36 cellular contexts compared by ENCODE assay signal in genomic region chr20:56211051-56211450, GRCh38. TPM values are rescaled to one million over a fixed set of nuclear protein-coding genes. Genes with fewer than 3 reads are reported as not detected.
"Had no signal": no experiment of that assay in that cellular context is flagged by ENCODE, and none has a peak within 500 bp of the region (broad histone marks: within the 10 kb centered on the region; RNA-seq: fewer than 3 reads in every experiment).

No MANE protein-coding gene starts in this region.

- H3K27me3 Mint-ChIP-seq: activated CD4-positive, alpha-beta T cell treated with anti-CD3 and anti-CD28 coated beads, Interleukin-2, amount 10 ng/mL, durations not matched to agents 7 days and 5 days; dendritic cell treated with granulocyte-macrophage colony-stimulating factor and Interleukin-4, amounts not matched to agents 40 ng/mL and 50 ng/mL, for 4 days had no signal

- DNase-seq: activated CD4-positive, alpha-beta T cell treated with anti-CD3 and anti-CD28 coated beads for 1 hour; activated CD4-positive, alpha-beta T cell treated with anti-CD3 and anti-CD28 coated beads for 4 hours; activated CD4-positive, alpha-beta T cell treated with anti-CD3 and anti-CD28 coated beads, Interleukin-2, amount 10 ng/mL, durations not matched to agents 7 days and 5 days; activated CD4-positive, alpha-beta T cell treated with anti-CD3 and anti-CD28 coated beads, Interleukin-2, amount 50 U/mL, for 48 hours; activated CD8-positive, alpha-beta memory T cell treated with anti-CD3 and anti-CD28 coated beads for 24 hours; activated CD8-positive, alpha-beta T cell treated with anti-CD3 and anti-CD28 coated beads for 36 hours; activated effector memory CD4-positive, alpha-beta T cell treated with Interleukin-2 at 50 U/mL for 16 hours; activated gamma-delta T cell treated with Interleukin-2 at 50 U/mL for 16 hours; activated naive CD4-positive, alpha-beta T cell treated with anti-CD3 and anti-CD28 coated beads, Interleukin-2, amount 50 U/mL, for 16 hours; activated naive CD4-positive, alpha-beta T cell treated with Interleukin-2 at 50 U/mL for 16 hours; activated T-cell treated with anti-CD3 and anti-CD28 coated beads, Interleukin-2, amount 50 U/mL, for 4 hours; amniotic stem cell; anterior cingulate cortex; brain microvascular endothelial cell; effector CD4-positive, alpha-beta T cell; effector memory CD8-positive, alpha-beta T cell; erythroblast; foreskin keratinocyte; gastrocnemius medialis; glutamatergic neuron; heart left ventricle; T-helper 2 cell had no signal

- H3K4me3 ChIP-seq: coronary artery, esophagus muscularis mucosa, gastrocnemius medialis, heart left ventricle had no signal

- H3K36me3 Mint-ChIP-seq: activated naive CD8-positive, alpha-beta T cell had no signal

- FAIRE-seq: astrocyte, bronchial epithelial cell, TTC549 had no signal

- H3K27me3 ChIP-seq: brain microvascular endothelial cell, foreskin keratinocyte, gastrocnemius medialis had no signal

- H3K9me3 ChIP-seq: esophagus muscularis mucosa, gastrocnemius medialis, heart left ventricle had no signal

- H3K36me3 ChIP-seq: brain microvascular endothelial cell, esophagus muscularis mucosa, gastrocnemius medialis, heart left ventricle had no signal

- H3K27ac Mint-ChIP-seq: activated CD4-positive, alpha-beta T cell treated with anti-CD3 and anti-CD28 coated beads, Interleukin-2, amount 10 ng/mL, durations not matched to agents 7 days and 5 days; activated CD8-positive, alpha-beta T cell treated with anti-CD3 and anti-CD28 coated beads for 36 hours; activated naive CD8-positive, alpha-beta T cell; activated T-helper 17 cell treated with anti-CD3 and anti-CD28 coated beads, Interleukin-2, amount 50 U/mL, for 72 hours; dendritic cell treated with granulocyte-macrophage colony-stimulating factor and Interleukin-4, amounts not matched to agents 40 ng/mL and 50 ng/mL, for 4 days; effector memory CD8-positive, alpha-beta T cell; WTC11 had no signal

- H3K9me3 Mint-ChIP-seq: activated CD4-positive, alpha-beta T cell treated with anti-CD3 and anti-CD28 coated beads, Interleukin-2, amount 10 ng/mL, durations not matched to agents 7 days and 5 days; activated CD8-positive, alpha-beta T cell treated with anti-CD3 and anti-CD28 coated beads for 36 hours; activated T-cell treated with anti-CD3 and anti-CD28 coated beads, Interleukin-2, amount 50 U/mL, for 4 hours; activated T-helper 17 cell treated with anti-CD3 and anti-CD28 coated beads, Interleukin-2, amount 50 U/mL, for 72 hours; central memory CD8-positive, alpha-beta T cell; dendritic cell treated with granulocyte-macrophage colony-stimulating factor and Interleukin-4, amounts not matched to agents 40 ng/mL and 50 ng/mL, for 4 days; effector memory CD8-positive, alpha-beta T cell had no signal

- H3K4me3 Mint-ChIP-seq: activated CD4-positive, alpha-beta T cell treated with anti-CD3 and anti-CD28 coated beads, Interleukin-2, amount 10 ng/mL, durations not matched to agents 7 days and 5 days; activated CD8-positive, alpha-beta T cell treated with anti-CD3 and anti-CD28 coated beads for 36 hours; activated naive CD8-positive, alpha-beta T cell; activated T-cell treated with anti-CD3 and anti-CD28 coated beads, Interleukin-2, amount 50 U/mL, for 4 hours; activated T-helper 17 cell treated with anti-CD3 and anti-CD28 coated beads, Interleukin-2, amount 50 U/mL, for 72 hours; central memory CD8-positive, alpha-beta T cell; dendritic cell treated with granulocyte-macrophage colony-stimulating factor and Interleukin-4, amounts not matched to agents 40 ng/mL and 50 ng/mL, for 4 days; effector memory CD8-positive, alpha-beta T cell; WTC11 had no signal

- H3K4me1 ChIP-seq: esophagus muscularis mucosa, foreskin keratinocyte, gastrocnemius medialis, heart left ventricle had no signal

- ATAC-seq: activated CD8-positive, alpha-beta T cell treated with anti-CD3 and anti-CD28 coated beads for 36 hours; activated T-cell treated with anti-CD3 and anti-CD28 coated beads, Interleukin-2, amount 50 U/mL, for 4 hours; activated T-helper 17 cell treated with anti-CD3 and anti-CD28 coated beads, Interleukin-2, amount 50 U/mL, for 72 hours; effector memory CD8-positive, alpha-beta T cell; foreskin keratinocyte; gastrocnemius medialis; heart left ventricle; WTC11 had no signal

- H3K27ac ChIP-seq: brain microvascular endothelial cell, coronary artery, esophagus muscularis mucosa, foreskin keratinocyte, gastrocnemius medialis, heart left ventricle, VCaP had no signal

- H3K4me1 Mint-ChIP-seq: activated CD4-positive, alpha-beta T cell treated with anti-CD3 and anti-CD28 coated beads, Interleukin-2, amount 10 ng/mL, durations not matched to agents 7 days and 5 days; activated T-helper 17 cell treated with anti-CD3 and anti-CD28 coated beads, Interleukin-2, amount 50 U/mL, for 72 hours; central memory CD8-positive, alpha-beta T cell; WTC11 had no signal

RNA-seq across cellular contexts. Expression of gene MC3R, which starts 37.5 kb away (rescaled TPM):
- total RNA-seq: activated CD4-positive, alpha-beta T cell treated with anti-CD3 and anti-CD28 coated beads, Interleukin-2, amount 10 ng/mL, durations not matched to agents 7 days and 5 days; activated CD8-positive, alpha-beta T cell treated with anti-CD3 and anti-CD28 coated beads for 36 hours; activated T-cell treated with anti-CD3 and anti-CD28 coated beads, Interleukin-2, amount 50 U/mL, for 4 hours; activated T-helper 17 cell treated with anti-CD3 and anti-CD28 coated beads, Interleukin-2, amount 50 U/mL, for 72 hours; astrocyte; bronchial epithelial cell; cardiac septum; cerebellum; esophagus muscularis mucosa; foreskin keratinocyte; gastrocnemius medialis; heart left ventricle; WTC11 had no signal
- polyA plus RNA-seq: adipose tissue, foreskin keratinocyte, heart left ventricle had no signal
